ENCODE assay signal across 19 cellular contexts in genomic region chr18:48888681-48889080, GRCh38.
DNase-seq lines count a peak whose midpoint lies in the region; ATAC-seq, FAIRE-seq and TF ChIP-seq lines count a peak whose summit lies in the region.
"Had no signal": no experiment of that assay in that cellular context is flagged by ENCODE, and none has a peak within 500 bp of the region (broad histone marks: within the 10 kb centered on the region; RNA-seq: fewer than 3 reads in every experiment).

No MANE protein-coding gene starts in this region.

- no peak for TF ChIP-seq EP300 in sigmoid colon (IDR thresholded peaks at IDR 0.05)

- no peak for FAIRE-seq in GM12891 (lab: Jason Lieb, UNC)
- FAIRE-seq: H54, RCC 7860 had no signal

- H3K79me2 ChIP-seq in GM23338 (replicated peaks; ENCODE audit: insufficient read depth): no peaks in the 10 kb centered on the region

- no peak overlapping the region for H3K9ac ChIP-seq in mesenchymal stem cell (ENCODE audit: low read length)
- H3K9ac ChIP-seq: KMS-11 had no signal

- intact Hi-C loops in sigmoid colon (cut with DNase I): no loop called here

- no peak overlapping the region for H3K27ac Mint-ChIP-seq in GM23338

- no peaks in the 10 kb centered on the region for H3K9me3 ChIP-seq in WERI-Rb-1 (ENCODE audit: severe bottlenecking)
- no peaks in the 10 kb centered on the region for H3K9me3 ChIP-seq in mesenchymal stem cell (ENCODE audit: control insufficient read depth, low read length)
- no peaks in the 10 kb centered on the region for H3K9me3 ChIP-seq in sigmoid colon

- H3K27me3 Mint-ChIP-seq in GM23338 (ENCODE audit: insufficient read depth, low read depth, poor library complexity): peaks cover 10% of the 10 kb centered on the region

- H2AK5ac ChIP-seq in mesenchymal stem cell (ENCODE audit: low read length, severe bottlenecking): peak overlapping the region; percentile 33

- H3K27me3 ChIP-seq in GM23338 (ENCODE audit: insufficient read depth) (no peaks in the 10 kb centered on the region), WERI-Rb-1 (ENCODE audit: insufficient read depth, low read depth, severe bottlenecking) (no peaks in the 10 kb centered on the region), mesenchymal stem cell (ENCODE audit: control insufficient read depth in 1 of 2, insufficient read depth in 1 of 2, low read length in 2 of 2) (peaks cover 0 to 12% of the 10 kb centered on the region in 2 experiments), sigmoid colon (no peaks in the 10 kb centered on the region)

- no peaks in the 10 kb centered on the region; the same call in 2 of the 3 replicates for H3K9me3 Mint-ChIP-seq in GM23338

- peak overlapping the region; percentile 31 to 33 for H2BK12ac ChIP-seq in mesenchymal stem cell (ENCODE audit: low read length in 2 of 2)

- H3K4me1 ChIP-seq in GM23338 (ENCODE audit: insufficient read depth): peaks cover 11% of the 10 kb centered on the region
- H3K4me1 ChIP-seq in mesenchymal stem cell (ENCODE audit: control insufficient read depth, insufficient read depth, low read depth, low read length): peaks cover 16% of the 10 kb centered on the region
- peaks cover 0 to 34% (median 29%) of the 10 kb centered on the region in 4 donors for H3K4me1 ChIP-seq in sigmoid colon

- no peak overlapping the region for H3K4me3 Mint-ChIP-seq in GM23338

- H4K8ac ChIP-seq in mesenchymal stem cell (ENCODE audit: low read length): no peak overlapping the region

- H3K4me2 ChIP-seq in GM23338: peak overlapping the region; percentile 48; the same call in 1 of the 2 replicates
- H3K4me2 ChIP-seq in mesenchymal stem cell (ENCODE audit: low read length, poor library complexity, severe bottlenecking): no peak overlapping the region
- H3K4me2 ChIP-seq: KMS-11 had no signal

- no peaks in the 10 kb centered on the region for H3K9me2 ChIP-seq in GM23338 (ENCODE audit: insufficient read depth)

- H3K79me1 ChIP-seq in mesenchymal stem cell (replicated peaks; ENCODE audit: low read length, poor library complexity, severe bottlenecking): no peaks in the 10 kb centered on the region

- H2BK5ac ChIP-seq in mesenchymal stem cell (ENCODE audit: low read depth, low read length, poor library complexity, severe bottlenecking): no peak overlapping the region

- 0 out of 2 replicates have a peak overlapping the region, but pooled peaks have one; percentile 52 for H2AFZ ChIP-seq in GM23338
- H2AFZ ChIP-seq in mesenchymal stem cell (ENCODE audit: low read depth, low read length): no peak overlapping the region

- H4K20me1 ChIP-seq in GM23338 (replicated peaks; ENCODE audit: insufficient read depth): no peaks in the 10 kb centered on the region

- peak overlapping the region in 1 of 2 experiments; percentile 25 for H3K18ac ChIP-seq in mesenchymal stem cell (ENCODE audit: low read depth in 1 of 2, low read length in 2 of 2)

- no peaks in the 10 kb centered on the region for H3K36me3 ChIP-seq in GM23338 (ENCODE audit: insufficient read depth)
- no peaks in the 10 kb centered on the region for H3K36me3 ChIP-seq in WERI-Rb-1
- H3K36me3 ChIP-seq in mesenchymal stem cell (ENCODE audit: control insufficient read depth in 1 of 2, insufficient read depth in 2 of 2, low read depth in 1 of 2, low read length in 2 of 2): no peaks in the 10 kb centered on the region
- no peaks in the 10 kb centered on the region for H3K36me3 ChIP-seq in sigmoid colon

- peaks cover 29% of the 10 kb centered on the region for H3K4me1 Mint-ChIP-seq in GM23338

- no peaks in the 10 kb centered on the region; the same call in 2 of the 3 replicates for H3K36me3 Mint-ChIP-seq in GM23338 (ENCODE audit: low read depth)

- H4K91ac ChIP-seq in mesenchymal stem cell (ENCODE audit: low read length): no peak overlapping the region

- TF ChIP-seq POLR2A in sigmoid colon (IDR thresholded peaks at IDR 0.05) (no peak), GM12891 (IDR thresholded peaks at IDR 0.05; ENCODE audit: low read depth, low read length) (no peak)

- H3F3A ChIP-seq in GM23338 (replicated peaks; ENCODE audit: low read depth): no peaks in the 10 kb centered on the region

- no peak for TF ChIP-seq CTCF in GM23338 (conservative IDR thresholded peaks at IDR 0.05; ENCODE audit: low read depth in 2 of 2)
- TF ChIP-seq CTCF in WERI-Rb-1 (IDR thresholded peaks at IDR 0.05; ENCODE audit: low read depth, low read length): no peak
- TF ChIP-seq CTCF in sigmoid colon (IDR thresholded peaks at IDR 0.05): no peak

- 89% methylated on average over 6 of the region's 6 CpGs for WGBS in mesenchymal stem cell
- WGBS in sigmoid colon, 2 donors: 91 to 93% methylated on average over 6 of the region's 6 CpGs

- no peak overlapping the region for H2BK15ac ChIP-seq in mesenchymal stem cell (ENCODE audit: low read depth, poor library complexity, severe bottlenecking)

- H3K23ac ChIP-seq in mesenchymal stem cell (ENCODE audit: low read length in 2 of 2): no peak overlapping the region

- no peak overlapping the region for H3K27ac ChIP-seq in GM23338 (ENCODE audit: low read depth)
- H3K27ac ChIP-seq in WERI-Rb-1: peak overlapping the region; percentile 55
- H3K27ac ChIP-seq in mesenchymal stem cell (ENCODE audit: low read length, poor library complexity, severe bottlenecking): no peak overlapping the region
- no peak overlapping the region for H3K27ac ChIP-seq in sigmoid colon
- H3K27ac ChIP-seq: KMS-11 had no signal

- ATAC-seq in GM23338 (no peak), HG03097 (IDR thresholded peaks at IDR 0.05; ENCODE audit: low FRiP score, unreplicated experiment) (no peak), HG03571 (IDR thresholded peaks at IDR 0.05; ENCODE audit: unreplicated experiment) (no peak)

- H3K4me3 ChIP-seq in GM23338 (no peak overlapping the region), WERI-Rb-1 (ENCODE audit: low read depth, low read length) (no peak overlapping the region), mesenchymal stem cell (ENCODE audit: insufficient read depth in 1 of 2, low read depth in 1 of 2, low read length in 2 of 2) (no peak overlapping the region), sigmoid colon (no peak overlapping the region)

- no peak overlapping the region for H3K4ac ChIP-seq in mesenchymal stem cell (ENCODE audit: low read depth in 1 of 2, low read length in 2 of 2)

- no peak overlapping the region for H2BK120ac ChIP-seq in mesenchymal stem cell (ENCODE audit: low read depth, low read length)

- no peak for DNase-seq in GM23338 (ENCODE audit: low spot score)
- DNase-seq in WERI-Rb-1: no peak
- no peak for DNase-seq in mesenchymal stem cell
- DNase-seq in sigmoid colon: peak; percentile 20
- no peak for DNase-seq in GM12891 (ENCODE audit: insufficient read length, low spot score)
- DNase-seq: ACHN; AML-193; DMS79 treated with DMSO at 0.1 percent for 48 hours; MV-4-11; NCI-H187; NCI-H2107; NCI-H510A; NCI-H748 treated with DMSO at 0.1 percent for 48 hours; NK-92 treated with Interleukin-12 subunit alpha and Interleukin-12 subunit beta, amount 100 ng/mL, for 24 hours had no signal

- no peak overlapping the region for H3K14ac ChIP-seq in mesenchymal stem cell (ENCODE audit: low read length in 2 of 2)

TF ChIP-seq in GM23338, 12 proteins besides CTCF, POLR2A, EP300 and RAD21 (continues in another document):
- no peak for TF ChIP-seq POLR2AphosphoS5 (IDR thresholded peaks at IDR 0.05; ENCODE audit: low read depth)

TF ChIP-seq in GM12891, 5 proteins besides CTCF, POLR2A, EP300 and RAD21:
- TF ChIP-seq SPI1 (IDR thresholded peaks at IDR 0.05; ENCODE audit: low read depth, low read length): no peak
- TF ChIP-seq POLR2AphosphoS5 (IDR thresholded peaks at IDR 0.05; ENCODE audit: low read depth, low read length): no peak
- no peak for TF ChIP-seq PAX5 (IDR thresholded peaks at IDR 0.05; ENCODE audit: insufficient read depth, low read length, severe bottlenecking)
- no peak for TF ChIP-seq POU2F2 (IDR thresholded peaks at IDR 0.05; ENCODE audit: low read depth, low read length)
- TF ChIP-seq TAF1 (IDR thresholded peaks at IDR 0.05; ENCODE audit: low read depth, low read length): no peak
